ENCODE assay signal across 14 cellular contexts in genomic region chr1:76381450-76382108, GRCh38.
"Had no signal": no experiment of that assay in that cellular context is flagged by ENCODE, and none has a peak within 500 bp of the region (broad histone marks: within the 10 kb centered on the region; RNA-seq: fewer than 3 reads in every experiment).

No MANE protein-coding gene starts in this region.

- H3K36me3 ChIP-seq: breast epithelium, tibial nerve had no signal

- H3K4me3 Mint-ChIP-seq: activated B cell treated with CpG ODN at 0.5 μM for 24 hours; activated CD4-positive, alpha-beta T cell treated with anti-CD3 and anti-CD28 coated beads, Interleukin-2, amount 10 ng/mL, durations not matched to agents 24 days and 14 days; activated naive CD4-positive, alpha-beta T cell treated with anti-CD3 and anti-CD28 coated beads, Interleukin-2, amount 10 ng/mL, durations not matched to agents 7 days and 5 days; activated T-helper 17 cell treated with anti-CD3 and anti-CD28 coated beads, Interleukin-2, amount 50 U/mL, for 72 hours; naive B cell had no signal

- H3K4me1 Mint-ChIP-seq: activated CD4-positive, alpha-beta T cell treated with anti-CD3 and anti-CD28 coated beads, Interleukin-2, amount 10 ng/mL, durations not matched to agents 24 days and 14 days; activated naive CD4-positive, alpha-beta T cell treated with anti-CD3 and anti-CD28 coated beads, Interleukin-2, amount 10 ng/mL, durations not matched to agents 7 days and 5 days; activated T-helper 17 cell treated with anti-CD3 and anti-CD28 coated beads, Interleukin-2, amount 50 U/mL, for 72 hours had no signal

- H2AFZ ChIP-seq: parathyroid adenoma had no signal

- H3K36me3 Mint-ChIP-seq: activated naive CD4-positive, alpha-beta T cell treated with anti-CD3 and anti-CD28 coated beads, Interleukin-2, amount 10 ng/mL, durations not matched to agents 7 days and 5 days had no signal

- H3K4me3 ChIP-seq: breast epithelium, lung, skin epidermis, tibial nerve had no signal

- H3K9me3 Mint-ChIP-seq: activated naive CD4-positive, alpha-beta T cell treated with anti-CD3 and anti-CD28 coated beads, Interleukin-2, amount 10 ng/mL, durations not matched to agents 7 days and 5 days; activated T-helper 17 cell treated with anti-CD3 and anti-CD28 coated beads, Interleukin-2, amount 50 U/mL, for 72 hours had no signal

- H3K27ac Mint-ChIP-seq: activated B cell treated with CpG ODN at 0.5 μM for 24 hours; activated CD4-positive, alpha-beta T cell treated with anti-CD3 and anti-CD28 coated beads, Interleukin-2, amount 10 ng/mL, durations not matched to agents 24 days and 14 days; activated naive CD4-positive, alpha-beta T cell treated with anti-CD3 and anti-CD28 coated beads, Interleukin-2, amount 10 ng/mL, durations not matched to agents 7 days and 5 days; activated T-helper 17 cell treated with anti-CD3 and anti-CD28 coated beads, Interleukin-2, amount 50 U/mL, for 72 hours; naive B cell had no signal

- H3K27me3 ChIP-seq: breast epithelium, tibial nerve had no signal

- H3K27me3 Mint-ChIP-seq: activated B cell treated with CpG ODN at 0.5 μM for 24 hours; activated CD4-positive, alpha-beta T cell treated with anti-CD3 and anti-CD28 coated beads, Interleukin-2, amount 10 ng/mL, durations not matched to agents 24 days and 14 days; activated naive CD4-positive, alpha-beta T cell treated with anti-CD3 and anti-CD28 coated beads, Interleukin-2, amount 10 ng/mL, durations not matched to agents 7 days and 5 days; naive B cell had no signal

- H3K79me2 ChIP-seq: parathyroid adenoma had no signal

- H3K4me1 ChIP-seq: breast epithelium, parathyroid adenoma had no signal

- ATAC-seq: activated T-helper 17 cell treated with anti-CD3 and anti-CD28 coated beads, Interleukin-2, amount 50 U/mL, for 72 hours had no signal

- H3K27ac ChIP-seq: breast epithelium, parathyroid adenoma, skin epidermis, tibial nerve had no signal

- H3K9ac ChIP-seq: parathyroid adenoma had no signal

- DNase-seq: activated B cell treated with CpG ODN at 0.5 μM for 24 hours; activated CD4-positive, alpha-beta T cell treated with anti-CD3 and anti-CD28 coated beads, Interleukin-2, amount 10 ng/mL, durations not matched to agents 24 days and 14 days; activated naive CD4-positive, alpha-beta T cell treated with anti-CD3 and anti-CD28 coated beads, Interleukin-2, amount 10 ng/mL, durations not matched to agents 7 days and 5 days; amniotic stem cell; hippocampal formation; left cardiac atrium; naive B cell; retina had no signal

- H3K9me3 ChIP-seq: tibial nerve had no signal
